Comparison of ENCODE assay signal across 8 cellular contexts in genomic region chr18:54958711-54959625, GRCh38. TPM values are rescaled to one million over a fixed set of nuclear protein-coding genes. Genes with fewer than 3 reads are reported as not detected.
A peak's percentile ranks its signal among the peaks of the same experiment; 100 is the strongest.
DNase-seq lines count a peak whose midpoint lies in the region; ATAC-seq and TF ChIP-seq lines count a peak whose summit lies in the region.

A gene with protein sequence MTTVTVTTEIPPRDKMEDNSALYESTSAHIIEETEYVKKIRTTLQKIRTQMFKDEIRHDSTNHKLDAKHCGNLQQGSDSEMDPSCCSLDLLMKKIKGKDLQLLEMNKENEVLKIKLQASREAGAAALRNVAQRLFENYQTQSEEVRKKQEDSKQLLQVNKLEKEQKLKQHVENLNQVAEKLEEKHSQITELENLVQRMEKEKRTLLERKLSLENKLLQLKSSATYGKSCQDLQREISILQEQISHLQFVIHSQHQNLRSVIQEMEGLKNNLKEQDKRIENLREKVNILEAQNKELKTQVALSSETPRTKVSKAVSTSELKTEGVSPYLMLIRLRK (minus strand): TSS chr18:54959461. CDS start chr18:54942791, 16,670 bp downstream.

- no peaks in the 10 kb centered on the region for H3K36me3 ChIP-seq in Peyer's patch

- peaks cover 0 to 5% (median 0%) of the 10 kb centered on the region in 4 donors for H3K4me1 ChIP-seq in Peyer's patch

- ATAC-seq in Right ventricle myocardium superior (ENCODE audit: poor library complexity) (peak; percentile 94), HG02678 (IDR thresholded peaks at IDR 0.05; ENCODE audit: unreplicated experiment) (no peak), HG02938 (IDR thresholded peaks at IDR 0.05; ENCODE audit: unreplicated experiment) (no peak), GM19452 (IDR thresholded peaks at IDR 0.05; ENCODE audit: unreplicated experiment) (no peak)
- no peak for ATAC-seq in activated T-helper 17 cell treated with anti-CD3 and anti-CD28 coated beads, Interleukin-2, amount 50 U/mL, for 72 hours (replicated peaks)

- intact Hi-C loops in Right ventricle myocardium superior (cut with DNase I), result no loop called here

- no peaks in the 10 kb centered on the region for H3K27me3 ChIP-seq in Peyer's patch

- H3K4me1 Mint-ChIP-seq in progenitor cell of endocrine pancreas (ENCODE audit: low read depth), result peaks cover 5% of the 10 kb centered on the region
- no peaks in the 10 kb centered on the region for H3K4me1 Mint-ChIP-seq in activated T-helper 17 cell treated with anti-CD3 and anti-CD28 coated beads, Interleukin-2, amount 50 U/mL, for 72 hours

- no peaks in the 10 kb centered on the region for H3K9me3 ChIP-seq in Peyer's patch

- H3K4me3 ChIP-seq in Peyer's patch, result peak within 1 kb of the TSS; percentile 38 to 76 (median 59)

- H3K27me3 Mint-ChIP-seq in progenitor cell of endocrine pancreas, result no peaks in the 10 kb centered on the region
- H3K27me3 Mint-ChIP-seq in activated T-helper 17 cell treated with anti-CD3 and anti-CD28 coated beads, Interleukin-2, amount 50 U/mL, for 72 hours, result peaks cover 51% of the 10 kb centered on the region

- H3K4me3 Mint-ChIP-seq in progenitor cell of endocrine pancreas (ENCODE audit: low read depth), result peak within 1 kb of the TSS; percentile 62
- H3K4me3 Mint-ChIP-seq in activated T-helper 17 cell treated with anti-CD3 and anti-CD28 coated beads, Interleukin-2, amount 50 U/mL, for 72 hours, result no peak within 1 kb of the TSS

- peak within 1 kb of the TSS; percentile 47 to 89 (median 86) for H3K27ac ChIP-seq in Peyer's patch

- DNase-seq in Daoy (ENCODE audit: low read depth) (peak; percentile 47), Peyer's patch (peak in 2 of 3 donors; percentile 84 to 93), Right ventricle myocardium superior (peak; percentile 69), progenitor cell of endocrine pancreas (ENCODE audit: low spot score, unreplicated experiment) (no peak)

- TF ChIP-seq POLR2A in Peyer's patch (IDR thresholded peaks at IDR 0.05), result peak; percentile 88 to 95

- H3K9me3 Mint-ChIP-seq in progenitor cell of endocrine pancreas (ENCODE audit: low read depth), result peaks cover 2% of the 10 kb centered on the region
- H3K9me3 Mint-ChIP-seq in activated T-helper 17 cell treated with anti-CD3 and anti-CD28 coated beads, Interleukin-2, amount 50 U/mL, for 72 hours, result no peaks in the 10 kb centered on the region

- H3K27ac Mint-ChIP-seq in progenitor cell of endocrine pancreas, result no peak within 1 kb of the TSS
- no peak within 1 kb of the TSS for H3K27ac Mint-ChIP-seq in activated T-helper 17 cell treated with anti-CD3 and anti-CD28 coated beads, Interleukin-2, amount 50 U/mL, for 72 hours

- TF ChIP-seq CTCF in Peyer's patch (IDR thresholded peaks at IDR 0.05) (no peak), progenitor cell of endocrine pancreas (IDR thresholded peaks at IDR 0.05; ENCODE audit: unreplicated experiment) (no peak)

- H3K36me3 Mint-ChIP-seq in progenitor cell of endocrine pancreas (ENCODE audit: insufficient read depth), result no peaks in the 10 kb centered on the region
- H3K36me3 Mint-ChIP-seq in activated T-helper 17 cell treated with anti-CD3 and anti-CD28 coated beads, Interleukin-2, amount 50 U/mL, for 72 hours (ENCODE audit: low read depth), result no peaks in the 10 kb centered on the region

RNA-seq across cellular contexts. Expression of the gene that starts here (rescaled TPM):
- 0.18 and 3.5 TPM in 2 replicates for total RNA-seq in Daoy (2014; rRNA removed; shearing (Covaris generic))
- 10 to 100 TPM; 72.6 to 99.7 (median 84.7) TPM for total RNA-seq in Peyer's patch
- total RNA-seq in Right ventricle myocardium superior, result 3.7 TPM
- total RNA-seq in progenitor cell of endocrine pancreas, result 2.2 and 2.9 TPM in 2 replicates
- total RNA-seq in activated T-helper 17 cell treated with anti-CD3 and anti-CD28 coated beads, Interleukin-2, amount 50 U/mL, for 72 hours, result under 1 TPM; 0.16 to 0.17 TPM

Comparison
In these comparisons a context has a peak if more than half of its experiments do, and no peak if none do; other contexts are left out.
1. RNA of the gene that starts here (total RNA-seq): 72.6 to 99.7 TPM in Peyer's patch; 3.7 TPM in Right ventricle myocardium superior (single experiment), 0.18 to 3.5 TPM in Daoy, 2.2 to 2.9 TPM in progenitor cell of endocrine pancreas and 0.16 to 0.17 TPM in activated T-helper 17 cell treated with anti-CD3 and anti-CD28 coated beads, Interleukin-2, amount 50 U/mL, for 72 hours; every median in the first group is over 10 times any median in the second.